Comparison of ENCODE assay signal across 2 cellular contexts in the genomic region with DNA sequence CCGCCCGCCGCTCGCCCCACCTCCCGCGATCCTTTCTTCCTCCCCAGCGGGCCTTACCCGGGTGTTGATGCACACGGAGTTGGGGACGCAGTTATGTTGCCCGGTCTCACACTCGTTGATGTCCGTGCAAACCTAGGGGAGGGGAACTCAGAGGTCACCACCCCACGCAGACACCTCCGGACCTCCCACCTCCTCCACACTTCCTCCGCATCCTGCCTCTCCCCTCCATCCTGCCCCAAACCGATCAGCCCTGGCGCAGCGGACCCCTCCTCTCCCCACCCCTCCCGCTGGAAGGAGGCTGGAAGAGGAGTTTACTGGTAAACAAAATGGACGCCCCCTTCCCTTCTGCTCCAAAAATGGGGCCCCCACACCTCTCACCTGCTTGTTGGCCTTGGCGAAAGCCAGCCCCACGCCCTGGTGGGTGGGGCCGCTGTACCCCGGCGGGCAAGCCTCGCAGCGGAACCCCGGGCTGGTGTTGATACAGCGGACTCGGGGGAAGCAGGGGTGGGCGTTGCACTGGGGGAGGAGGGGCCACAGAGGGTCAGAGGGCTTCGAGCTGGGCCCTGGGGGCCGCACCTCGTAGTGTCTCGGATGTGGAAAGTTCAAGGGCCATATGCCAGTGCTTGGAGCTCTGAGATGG.
TF ChIP-seq lines count a peak whose summit lies in the region.

No MANE protein-coding gene starts in this region.

TF ChIP-seq in HEK293, 187 proteins besides CTCF, POLR2A, EP300 and RAD21:
- no peak for TF ChIP-seq HOXA7 (CRISPR knock-in tag; IDR thresholded peaks at IDR 0.05; ENCODE audit: borderline replicate concordance)
- TF ChIP-seq, protein P1, sequence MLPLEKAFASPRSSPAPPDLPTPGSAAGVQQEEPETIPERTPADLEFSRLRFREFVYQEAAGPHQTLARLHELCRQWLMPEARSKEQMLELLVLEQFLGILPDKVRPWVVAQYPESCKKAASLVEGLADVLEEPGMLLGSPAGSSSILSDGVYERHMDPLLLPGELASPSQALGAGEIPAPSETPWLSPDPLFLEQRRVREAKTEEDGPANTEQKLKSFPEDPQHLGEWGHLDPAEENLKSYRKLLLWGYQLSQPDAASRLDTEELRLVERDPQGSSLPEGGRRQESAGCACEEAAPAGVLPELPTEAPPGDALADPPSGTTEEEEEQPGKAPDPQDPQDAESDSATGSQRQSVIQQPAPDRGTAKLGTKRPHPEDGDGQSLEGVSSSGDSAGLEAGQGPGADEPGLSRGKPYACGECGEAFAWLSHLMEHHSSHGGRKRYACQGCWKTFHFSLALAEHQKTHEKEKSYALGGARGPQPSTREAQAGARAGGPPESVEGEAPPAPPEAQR (tag by site-specific recombination; IDR thresholded peaks at IDR 0.05), result no peak
- TF ChIP-seq ZNF76 (tag by site-specific recombination; IDR thresholded peaks at IDR 0.05; ENCODE audit: borderline replicate concordance, low read depth), result no peak
- TF ChIP-seq, protein P2, sequence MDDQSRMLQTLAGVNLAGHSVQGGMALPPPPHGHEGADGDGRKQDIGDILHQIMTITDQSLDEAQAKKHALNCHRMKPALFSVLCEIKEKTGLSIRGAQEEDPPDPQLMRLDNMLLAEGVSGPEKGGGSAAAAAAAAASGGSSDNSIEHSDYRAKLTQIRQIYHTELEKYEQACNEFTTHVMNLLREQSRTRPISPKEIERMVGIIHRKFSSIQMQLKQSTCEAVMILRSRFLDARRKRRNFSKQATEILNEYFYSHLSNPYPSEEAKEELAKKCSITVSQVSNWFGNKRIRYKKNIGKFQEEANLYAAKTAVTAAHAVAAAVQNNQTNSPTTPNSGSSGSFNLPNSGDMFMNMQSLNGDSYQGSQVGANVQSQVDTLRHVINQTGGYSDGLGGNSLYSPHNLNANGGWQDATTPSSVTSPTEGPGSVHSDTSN (CRISPR knock-in tag; IDR thresholded peaks at IDR 0.05), result 0 out of 2 replicates have a peak, but pooled peaks have one; percentile 2
- TF ChIP-seq ZNF391 (tag by site-specific recombination; IDR thresholded peaks at IDR 0.05; ENCODE audit: borderline replicate concordance, low read depth), result no peak
- TF ChIP-seq ZNF548 (tag by site-specific recombination; IDR thresholded peaks at IDR 0.05), result no peak
- peak; percentile 21; the same call in 1 of the 2 replicates for TF ChIP-seq ZFHX2 (tag by site-specific recombination; conservative IDR thresholded peaks at IDR 0.05)
- TF ChIP-seq REPIN1 (tag by site-specific recombination; IDR thresholded peaks at IDR 0.05; ENCODE audit: low read depth), result no peak

TF ChIP-seq in K562, 482 proteins besides CTCF, POLR2A, EP300 and RAD21:
- no peak for TF ChIP-seq FIP1L1 (IDR thresholded peaks at IDR 0.05; ENCODE audit: low read depth, low read length, poor library complexity, severe bottlenecking)
- no peak for TF ChIP-seq ZBED1 (IDR thresholded peaks at IDR 0.05)
- TF ChIP-seq HLTF (IDR thresholded peaks at IDR 0.05), result no peak
- no peak for TF ChIP-seq ZNF830 (CRISPR knock-in tag; IDR thresholded peaks at IDR 0.05)
- TF ChIP-seq DNMT1 (IDR thresholded peaks at IDR 0.05), result no peak
- TF ChIP-seq ZNF583 (CRISPR knock-in tag; IDR thresholded peaks at IDR 0.05), result no peak
- TF ChIP-seq, protein P3, sequence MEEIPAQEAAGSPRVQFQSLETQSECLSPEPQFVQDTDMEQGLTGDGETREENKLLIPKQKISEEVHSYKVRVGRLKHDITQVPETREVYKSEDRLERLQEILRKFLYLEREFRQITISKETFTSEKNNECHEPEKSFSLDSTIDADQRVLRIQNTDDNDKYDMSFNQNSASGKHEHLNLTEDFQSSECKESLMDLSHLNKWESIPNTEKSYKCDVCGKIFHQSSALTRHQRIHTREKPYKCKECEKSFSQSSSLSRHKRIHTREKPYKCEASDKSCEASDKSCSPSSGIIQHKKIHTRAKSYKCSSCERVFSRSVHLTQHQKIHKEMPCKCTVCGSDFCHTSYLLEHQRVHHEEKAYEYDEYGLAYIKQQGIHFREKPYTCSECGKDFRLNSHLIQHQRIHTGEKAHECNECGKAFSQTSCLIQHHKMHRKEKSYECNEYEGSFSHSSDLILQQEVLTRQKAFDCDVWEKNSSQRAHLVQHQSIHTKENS (CRISPR knock-in tag; IDR thresholded peaks at IDR 0.05), result no peak
- TF ChIP-seq BHLHE40 (IDR thresholded peaks at IDR 0.05; ENCODE audit: low read length), result no peak
- TF ChIP-seq MTF1 (CRISPR knock-in tag; IDR thresholded peaks at IDR 0.05; ENCODE audit: borderline replicate concordance), result no peak
- TF ChIP-seq EZH2 (IDR thresholded peaks at IDR 0.05; ENCODE audit: borderline replicate concordance, low read depth, low read length), result 0 out of 2 replicates have a peak, but pooled peaks have one; percentile 60
- TF ChIP-seq, protein P4, sequence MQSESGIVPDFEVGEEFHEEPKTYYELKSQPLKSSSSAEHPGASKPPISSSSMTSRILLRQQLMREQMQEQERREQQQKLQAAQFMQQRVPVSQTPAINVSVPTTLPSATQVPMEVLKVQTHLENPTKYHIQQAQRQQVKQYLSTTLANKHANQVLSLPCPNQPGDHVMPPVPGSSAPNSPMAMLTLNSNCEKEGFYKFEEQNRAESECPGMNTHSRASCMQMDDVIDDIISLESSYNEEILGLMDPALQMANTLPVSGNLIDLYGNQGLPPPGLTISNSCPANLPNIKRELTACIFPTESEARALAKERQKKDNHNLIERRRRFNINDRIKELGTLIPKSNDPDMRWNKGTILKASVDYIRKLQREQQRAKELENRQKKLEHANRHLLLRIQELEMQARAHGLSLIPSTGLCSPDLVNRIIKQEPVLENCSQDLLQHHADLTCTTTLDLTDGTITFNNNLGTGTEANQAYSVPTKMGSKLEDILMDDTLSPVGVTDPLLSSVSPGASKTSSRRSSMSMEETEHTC (IDR thresholded peaks at IDR 0.05), result no peak
- no peak for TF ChIP-seq BACH1 (tag; IDR thresholded peaks at IDR 0.05)
- TF ChIP-seq MTA2 (IDR thresholded peaks at IDR 0.05; ENCODE audit: low read depth), result no peak
- no peak for TF ChIP-seq XRCC4 (IDR thresholded peaks at IDR 0.05; ENCODE audit: extremely low read depth, insufficient read depth, insufficient read length)
- peak; percentile 20; the same call in 1 of the 2 replicates for TF ChIP-seq ZBTB7A (IDR thresholded peaks at IDR 0.05; ENCODE audit: borderline replicate concordance, control insufficient read depth, low read depth, low read length)
- TF ChIP-seq ZNF764 (CRISPR knock-in tag; IDR thresholded peaks at IDR 0.05; ENCODE audit: low read depth), result no peak
- no peak for TF ChIP-seq TFAM (CRISPR knock-in tag; conservative IDR thresholded peaks at IDR 0.05)
- no peak for TF ChIP-seq ZNF174 (CRISPR knock-in tag; IDR thresholded peaks at IDR 0.05)
- TF ChIP-seq TAF1 (IDR thresholded peaks at IDR 0.05; ENCODE audit: control insufficient read depth, extremely low read depth, insufficient read depth, low read length, severe bottlenecking), result no peak
- no peak for TF ChIP-seq ZNF133 (CRISPR knock-in tag; IDR thresholded peaks at IDR 0.05)
- TF ChIP-seq YY1 (IDR thresholded peaks at IDR 0.05; ENCODE audit: borderline replicate concordance in 1 of 3, control insufficient read depth in 1 of 3, extremely low read depth in 1 of 3, insufficient read depth in 3 of 3, insufficient read length in 1 of 3, insufficient replicate concordance in 2 of 3, low read depth in 1 of 3, low read length in 2 of 3), result peak in 1 of 3 experiments; percentile 11
- TF ChIP-seq ZSCAN29 (IDR thresholded peaks at IDR 0.05), result no peak
- TF ChIP-seq CSDE1 (IDR thresholded peaks at IDR 0.05), result no peak
